Comparison of ENCODE assay signal across 21 cellular contexts in genomic region chr5:8081179-8081578, GRCh38.
DNase-seq lines count a peak whose midpoint lies in the region; ATAC-seq and TF ChIP-seq lines count a peak whose summit lies in the region.
"Had no signal": no experiment of that assay in that cellular context is flagged by ENCODE, and none has a peak within 500 bp of the region (broad histone marks: within the 10 kb centered on the region; RNA-seq: fewer than 3 reads in every experiment).

No MANE protein-coding gene starts in this region.

- no peak for TF ChIP-seq CTCF in neural crest cell (conservative IDR thresholded peaks at IDR 0.05)

- no peak for ATAC-seq in GM21423 (IDR thresholded peaks at IDR 0.05; ENCODE audit: unreplicated experiment)
- ATAC-seq in activated naive CD8-positive, alpha-beta T cell treated with anti-CD3 and anti-CD28 coated beads, Interleukin-2, amount 50 U/mL, for 24 hours = no peak
- ATAC-seq: activated CD4-positive, CD25-positive, alpha-beta regulatory T cell treated with anti-CD3 and anti-CD28 coated beads, Interleukin-2, amount 50 U/mL, for 24 hours; activated CD8-positive, alpha-beta T cell treated with anti-CD3 and anti-CD28 coated beads for 36 hours; body of pancreas; heart left ventricle had no signal

- H3K4me3 Mint-ChIP-seq in neural crest cell = peak overlapping the region; percentile 12
- no peak overlapping the region for H3K4me3 Mint-ChIP-seq in activated naive CD8-positive, alpha-beta T cell treated with anti-CD3 and anti-CD28 coated beads, Interleukin-2, amount 50 U/mL, for 24 hours
- H3K4me3 Mint-ChIP-seq: activated CD8-positive, alpha-beta T cell treated with anti-CD3 and anti-CD28 coated beads for 36 hours; CD4-positive, CD25-positive, alpha-beta regulatory T cell had no signal

- peaks cover 21% of the 10 kb centered on the region for H3K4me1 Mint-ChIP-seq in neural crest cell
- no peaks in the 10 kb centered on the region for H3K4me1 Mint-ChIP-seq in activated naive CD8-positive, alpha-beta T cell treated with anti-CD3 and anti-CD28 coated beads, Interleukin-2, amount 50 U/mL, for 24 hours
- H3K4me1 Mint-ChIP-seq: CD4-positive, CD25-positive, alpha-beta regulatory T cell had no signal

- peak overlapping the region; percentile 24 for H3K27ac Mint-ChIP-seq in neural crest cell (ENCODE audit: unreplicated experiment)
- no peak overlapping the region for H3K27ac Mint-ChIP-seq in activated naive CD8-positive, alpha-beta T cell treated with anti-CD3 and anti-CD28 coated beads, Interleukin-2, amount 50 U/mL, for 24 hours
- H3K27ac Mint-ChIP-seq: activated CD8-positive, alpha-beta T cell treated with anti-CD3 and anti-CD28 coated beads for 36 hours; CD4-positive, CD25-positive, alpha-beta regulatory T cell had no signal

- DNase-seq in NCI-H1092 treated with DMSO at 0.1 percent for 48 hours (lab: John Stamatoyannopoulos, UW) = peak; percentile 4
- DNase-seq in NCI-H1092 (lab: John Stamatoyannopoulos, UW) = no peak
- DNase-seq in NCI-H1436 treated with DMSO at 0.1 percent for 48 hours (lab: John Stamatoyannopoulos, UW) = peak; percentile 52
- peak; percentile 91 for DNase-seq in NCI-H526 treated with DMSO at 0.1 percent for 48 hours (lab: John Stamatoyannopoulos, UW)
- DNase-seq in neural crest cell (ENCODE audit: low read depth, low spot score) = no peak
- no peak for DNase-seq in GDM1 (lab: John Stamatoyannopoulos, UW)
- no peak for DNase-seq in activated naive CD8-positive, alpha-beta T cell treated with anti-CD3 and anti-CD28 coated beads, Interleukin-2, amount 50 U/mL, for 24 hours
- DNase-seq: 8988T; activated CD8-positive, alpha-beta T cell treated with anti-CD3 and anti-CD28 coated beads for 36 hours; activated gamma-delta T cell; body of pancreas; CD4-positive, CD25-positive, alpha-beta regulatory T cell; cerebellar nuclear complex; heart left ventricle; IMR-90; Peyer's patch; sigmoid colon; stomach; transverse colon had no signal

- peaks cover 3% of the 10 kb centered on the region for H3K36me3 Mint-ChIP-seq in neural crest cell (ENCODE audit: low read depth)
- no peaks in the 10 kb centered on the region for H3K36me3 Mint-ChIP-seq in activated naive CD8-positive, alpha-beta T cell treated with anti-CD3 and anti-CD28 coated beads, Interleukin-2, amount 50 U/mL, for 24 hours (ENCODE audit: low read depth)
- H3K36me3 Mint-ChIP-seq: CD4-positive, CD25-positive, alpha-beta regulatory T cell had no signal

- no peaks in the 10 kb centered on the region for H3K27me3 Mint-ChIP-seq in neural crest cell (ENCODE audit: low read depth)
- H3K27me3 Mint-ChIP-seq in activated naive CD8-positive, alpha-beta T cell treated with anti-CD3 and anti-CD28 coated beads, Interleukin-2, amount 50 U/mL, for 24 hours = no peaks in the 10 kb centered on the region
- H3K27me3 Mint-ChIP-seq: activated CD8-positive, alpha-beta T cell treated with anti-CD3 and anti-CD28 coated beads for 36 hours; CD4-positive, CD25-positive, alpha-beta regulatory T cell had no signal

- H3K9me3 Mint-ChIP-seq in neural crest cell = peaks cover 9% of the 10 kb centered on the region
- H3K9me3 Mint-ChIP-seq in activated naive CD8-positive, alpha-beta T cell treated with anti-CD3 and anti-CD28 coated beads, Interleukin-2, amount 50 U/mL, for 24 hours = no peaks in the 10 kb centered on the region
- H3K9me3 Mint-ChIP-seq: activated CD8-positive, alpha-beta T cell treated with anti-CD3 and anti-CD28 coated beads for 36 hours had no signal

Comparison
In these comparisons a context has a peak if more than half of its experiments do, and no peak if none do; other contexts are left out.
1. DNase-seq: peak in NCI-H1092 treated with DMSO at 0.1 percent for 48 hours (single experiment), NCI-H1436 treated with DMSO at 0.1 percent for 48 hours (single experiment) and NCI-H526 treated with DMSO at 0.1 percent for 48 hours (single experiment); none in NCI-H1092 (single experiment), neural crest cell (single experiment), GDM1 (single experiment) and activated naive CD8-positive, alpha-beta T cell treated with anti-CD3 and anti-CD28 coated beads, Interleukin-2, amount 50 U/mL, for 24 hours (single experiment).